ENCODE assay signal across 7 cellular contexts in the genomic region with DNA sequence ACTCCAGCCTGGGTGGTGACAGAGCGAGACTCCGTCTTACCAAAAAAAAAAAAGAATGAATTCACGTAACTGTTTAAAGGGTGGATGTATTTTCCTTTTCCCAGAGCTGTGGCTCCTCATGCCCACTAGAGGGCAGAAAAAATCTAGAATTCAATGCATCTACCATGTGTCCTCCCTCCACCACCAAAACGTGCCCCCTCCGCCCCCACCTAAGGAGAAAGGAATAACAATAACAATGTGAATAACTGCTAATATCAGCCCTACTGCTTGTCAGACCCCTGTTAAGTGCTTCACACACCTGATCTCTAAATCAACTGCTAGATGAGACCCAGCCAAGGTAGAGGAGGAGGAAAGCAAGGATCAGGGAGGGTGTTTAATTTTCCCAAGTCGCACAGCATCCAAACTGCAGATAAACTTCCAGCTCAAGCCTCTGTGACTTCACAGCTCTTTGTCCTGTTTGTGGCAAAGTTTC. TPM values are rescaled to one million over a fixed set of nuclear protein-coding genes. Genes with fewer than 3 reads are reported as not detected.
DNase-seq lines count a peak whose midpoint lies in the region; ATAC-seq, FAIRE-seq and TF ChIP-seq lines count a peak whose summit lies in the region.

No MANE protein-coding gene starts in this region.

- no peak for DNase-seq in D721Med (ENCODE audit: insufficient read length, low spot score)
- DNase-seq in HEK293T (ENCODE audit: extremely low spot score): peak; percentile 71
- no peak for DNase-seq in endothelial cell (ENCODE audit: low spot score)
- DNase-seq in nephron progenitor cell: no peak
- no peak for DNase-seq in putamen (ENCODE audit: low spot score)

- CTCF ChIA-PET in HEK293T (lab: Yijun Ruan, JAX): interaction anchor here (0.7 to 1.0 kb wide), 3 partner anchors 13 to 114 kb away, joined by 3 to 4 read pairs (median 4); no protein-coding TSS in a partner anchor

- H3K9ac ChIP-seq in SU-DHL-6 (ENCODE audit: low read length): no peak overlapping the region

- POLR2A ChIA-PET in HEK293T (lab: Yijun Ruan, JAX): interaction anchor here (0.6 kb wide), 1 partner anchor 158 kb away, joined by 3 read pairs; no protein-coding TSS in a partner anchor

- FAIRE-seq in D721Med (lab: Jason Lieb, UNC): no peak

- no peaks in the 10 kb centered on the region for H3K36me3 ChIP-seq in SU-DHL-6 (ENCODE audit: low read length)

- H3K27me3 ChIP-seq in SU-DHL-6 (ENCODE audit: low read length): no peaks in the 10 kb centered on the region

- no peak for ATAC-seq in GM19463 (IDR thresholded peaks at IDR 0.05; ENCODE audit: unreplicated experiment)

- H3K36me3 Mint-ChIP-seq in endothelial cell (ENCODE audit: low read depth, unreplicated experiment) (no peaks in the 10 kb centered on the region), nephron progenitor cell (ENCODE audit: low read depth) (peaks cover 2% of the 10 kb centered on the region)

- H3K4me1 Mint-ChIP-seq in endothelial cell (ENCODE audit: unreplicated experiment) (no peaks in the 10 kb centered on the region), nephron progenitor cell (no peaks in the 10 kb centered on the region)

- peaks cover 2% of the 10 kb centered on the region for H3K9me3 Mint-ChIP-seq in endothelial cell (ENCODE audit: unreplicated experiment)
- peaks cover 12% of the 10 kb centered on the region for H3K9me3 Mint-ChIP-seq in nephron progenitor cell

- no peaks in the 10 kb centered on the region for H3K9me2 ChIP-seq in SU-DHL-6 (replicated peaks; ENCODE audit: insufficient read depth, low read length)

- no peak overlapping the region for H2AFZ ChIP-seq in SU-DHL-6 (ENCODE audit: low read depth, low read length, severe bottlenecking)

- H3K9me3 ChIP-seq in SU-DHL-6 (ENCODE audit: insufficient read depth, low read length): no peaks in the 10 kb centered on the region

- no peak overlapping the region for H3K27ac ChIP-seq in SU-DHL-6 (ENCODE audit: low read depth, low read length)

- H3K79me2 ChIP-seq in SU-DHL-6 (ENCODE audit: insufficient read depth, low read length): no peaks in the 10 kb centered on the region

- H3K4me3 Mint-ChIP-seq in endothelial cell (ENCODE audit: unreplicated experiment) (no peak overlapping the region), nephron progenitor cell (no peak overlapping the region)

- TF ChIP-seq CTCF in D721Med (IDR thresholded peaks at IDR 0.05; ENCODE audit: insufficient read depth, missing control alignments) (peak; percentile 54), SU-DHL-6 (IDR thresholded peaks at IDR 0.05; ENCODE audit: insufficient read depth, low read length, poor library complexity, severe bottlenecking) (peak; percentile 51), endothelial cell (IDR thresholded peaks at IDR 0.05; ENCODE audit: unreplicated experiment) (peak; percentile 65), nephron progenitor cell (IDR thresholded peaks at IDR 0.05) (peak; percentile 57)

- H3K4me3 ChIP-seq in SU-DHL-6 (ENCODE audit: insufficient read depth, low read length, poor library complexity, severe bottlenecking): no peak overlapping the region

- H3K27me3 Mint-ChIP-seq in endothelial cell (ENCODE audit: unreplicated experiment) (peaks cover 5% of the 10 kb centered on the region), nephron progenitor cell (ENCODE audit: low read depth, poor library complexity) (peaks cover 15% of the 10 kb centered on the region)

- H3K4me2 ChIP-seq in SU-DHL-6 (ENCODE audit: low read depth, low read length, poor library complexity, severe bottlenecking): no peak overlapping the region

- H3K27ac Mint-ChIP-seq in endothelial cell (ENCODE audit: unreplicated experiment): no peak overlapping the region
- no peak overlapping the region for H3K27ac Mint-ChIP-seq in nephron progenitor cell

- no peaks in the 10 kb centered on the region for H3F3A ChIP-seq in SU-DHL-6 (ENCODE audit: insufficient read depth)

- H4K20me1 ChIP-seq in SU-DHL-6 (ENCODE audit: low read depth, low read length): no peaks in the 10 kb centered on the region

TF ChIP-seq in HEK293T, 16 proteins besides CTCF, POLR2A, EP300 and RAD21:
- TF ChIP-seq HDGF (IDR thresholded peaks at IDR 0.05; ENCODE audit: borderline replicate concordance) (no peak), SP1 (IDR thresholded peaks at IDR 0.05) (no peak), NFRKB (IDR thresholded peaks at IDR 0.05) (no peak), LEF1 (IDR thresholded peaks at IDR 0.05; ENCODE audit: borderline replicate concordance) (no peak), ZNF384 (IDR thresholded peaks at IDR 0.05) (peak; percentile 77), FOXM1 (IDR thresholded peaks at IDR 0.05; ENCODE audit: borderline replicate concordance) (0 out of 2 replicates have a peak, but pooled peaks have one; percentile 68), TARDBP (IDR thresholded peaks at IDR 0.05) (no peak), ARNT (IDR thresholded peaks at IDR 0.05) (no peak), ELF4 (IDR thresholded peaks at IDR 0.05) (no peak), L3MBTL2 (conservative IDR thresholded peaks at IDR 0.05) (peak; percentile 10; the same call in 1 of the 2 replicates), SUZ12 (IDR thresholded peaks at IDR 0.05) (no peak), FOXA1 (IDR thresholded peaks at IDR 0.05) (no peak), FOXK2 (IDR thresholded peaks at IDR 0.05) (no peak), BHLHE40 (IDR thresholded peaks at IDR 0.05; ENCODE audit: borderline replicate concordance) (no peak)
- TF ChIP-seq, protein P1, sequence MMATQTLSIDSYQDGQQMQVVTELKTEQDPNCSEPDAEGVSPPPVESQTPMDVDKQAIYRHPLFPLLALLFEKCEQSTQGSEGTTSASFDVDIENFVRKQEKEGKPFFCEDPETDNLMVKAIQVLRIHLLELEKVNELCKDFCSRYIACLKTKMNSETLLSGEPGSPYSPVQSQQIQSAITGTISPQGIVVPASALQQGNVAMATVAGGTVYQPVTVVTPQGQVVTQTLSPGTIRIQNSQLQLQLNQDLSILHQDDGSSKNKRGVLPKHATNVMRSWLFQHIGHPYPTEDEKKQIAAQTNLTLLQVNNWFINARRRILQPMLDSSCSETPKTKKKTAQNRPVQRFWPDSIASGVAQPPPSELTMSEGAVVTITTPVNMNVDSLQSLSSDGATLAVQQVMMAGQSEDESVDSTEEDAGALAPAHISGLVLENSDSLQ (IDR thresholded peaks at IDR 0.05): no peak

RNA-seq across cellular contexts. Expression of a gene that starts 20.2 kb away (rescaled TPM):
- total RNA-seq in endothelial cell (ENCODE audit: unreplicated experiment): 1.3 TPM

RNA-seq across cellular contexts. Expression of a gene that starts 44.6 kb away (rescaled TPM):
- 12.4 TPM for total RNA-seq in endothelial cell (ENCODE audit: unreplicated experiment)
